Comparison of ENCODE assay signal across 13 cellular contexts in the genomic region with DNA sequence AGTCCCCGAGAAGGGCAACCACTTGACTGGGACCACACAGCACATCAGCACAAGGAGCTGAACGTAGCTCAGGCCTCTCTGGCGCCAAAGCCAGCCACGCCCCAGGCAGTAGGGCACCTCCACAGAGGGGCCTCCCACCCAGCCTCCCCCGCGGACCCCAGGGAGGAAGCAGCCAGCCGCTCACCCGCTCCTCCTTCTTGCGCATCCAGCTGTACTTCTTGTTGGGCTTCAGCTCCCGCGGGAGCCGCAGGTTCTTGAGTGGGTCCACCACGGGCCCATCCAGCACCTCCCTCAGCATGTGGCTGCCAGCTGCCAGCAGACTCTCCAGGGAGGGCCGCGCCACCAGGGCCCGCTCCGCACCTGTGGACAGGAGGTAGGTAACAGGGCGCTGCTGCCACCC.
A peak's percentile ranks its signal among the peaks of the same experiment; 100 is the strongest.
DNase-seq lines count a peak whose midpoint lies in the region; ATAC-seq lines count a peak whose summit lies in the region.
"Had no signal": no experiment of that assay in that cellular context is flagged by ENCODE, and none has a peak within 500 bp of the region (broad histone marks: within the 10 kb centered on the region; RNA-seq: fewer than 3 reads in every experiment).

No MANE protein-coding gene starts in this region.

- no CpG with 5 or more reads among the region's 18 CpGs for WGBS in trophoblast cell (ENCODE audit: extremely low coverage, insufficient coverage, insufficient read length)

- H2BK5ac ChIP-seq in trophoblast cell (ENCODE audit: low read depth, low read length, poor library complexity) = no peak overlapping the region

- no peak overlapping the region for H3K27ac Mint-ChIP-seq in stimulated activated memory B cell treated with anti-CD40 and anti-IgM and Interleukin-4, amounts not matched to agents 10 μg/mL and 1 μg/mL and 100 μg/mL, for 72 hours
- H3K27ac Mint-ChIP-seq: CD8-positive, alpha-beta memory T cell had no signal

- H3K4me3 ChIP-seq in BLaER1 = peak overlapping the region; percentile 20; the same call in 1 of the 2 replicates
- H3K4me3 ChIP-seq in H7 (ENCODE audit: insufficient read depth, low read depth, low read length) = no peak overlapping the region
- H3K4me3 ChIP-seq in trophoblast cell (ENCODE audit: low read depth, low read length) = no peak overlapping the region
- H3K4me3 ChIP-seq: HAP-1 had no signal

- peak overlapping the region; percentile 39 for H3K18ac ChIP-seq in trophoblast cell (ENCODE audit: low read length)

- DNase-seq in H7 = peak; percentile 55
- DNase-seq in epidermal melanocyte (ENCODE audit: insufficient read length, low spot score) = peak; percentile 10
- DNase-seq in trophoblast cell = no peak
- no peak for DNase-seq in T-helper 9 cell
- DNase-seq: BE2C; Caco-2; CD8-positive, alpha-beta memory T cell; DND-41; GDM1 had no signal

- no peak overlapping the region for H3K23ac ChIP-seq in trophoblast cell (ENCODE audit: low read length)

- no peak overlapping the region for H3K4me3 Mint-ChIP-seq in stimulated activated memory B cell treated with anti-CD40 and anti-IgM and Interleukin-4, amounts not matched to agents 10 μg/mL and 1 μg/mL and 100 μg/mL, for 72 hours
- H3K4me3 Mint-ChIP-seq: CD8-positive, alpha-beta memory T cell had no signal

- no peaks in the 10 kb centered on the region for H3K79me1 ChIP-seq in trophoblast cell (ENCODE audit: low read length)

- H3K4me2 ChIP-seq in BLaER1 (peak overlapping the region; percentile 86), trophoblast cell (ENCODE audit: low read length) (no peak overlapping the region)

- H2BK120ac ChIP-seq in trophoblast cell (ENCODE audit: insufficient read depth, low read length, poor library complexity) = no peak overlapping the region

- H4K12ac ChIP-seq in trophoblast cell (ENCODE audit: low read depth, low read length) = no peak overlapping the region

- H3K9me3 ChIP-seq in BLaER1 = no peaks in the 10 kb centered on the region
- H3K9me3 ChIP-seq in trophoblast cell (ENCODE audit: insufficient read depth, low read depth, low read length) = no peaks in the 10 kb centered on the region
- H3K9me3 ChIP-seq: BE2C, Caco-2, HAP-1 had no signal

- H2AFZ ChIP-seq in trophoblast cell (ENCODE audit: insufficient read depth, low read length, poor library complexity) = no peak overlapping the region

- H3K9me3 Mint-ChIP-seq in stimulated activated memory B cell treated with anti-CD40 and anti-IgM and Interleukin-4, amounts not matched to agents 10 μg/mL and 1 μg/mL and 100 μg/mL, for 72 hours = no peaks in the 10 kb centered on the region
- H3K9me3 Mint-ChIP-seq: CD8-positive, alpha-beta memory T cell had no signal

- no peak overlapping the region for H4K8ac ChIP-seq in trophoblast cell (ENCODE audit: low read depth, low read length)

- peaks cover 45% of the 10 kb centered on the region for H3K36me3 Mint-ChIP-seq in stimulated activated memory B cell treated with anti-CD40 and anti-IgM and Interleukin-4, amounts not matched to agents 10 μg/mL and 1 μg/mL and 100 μg/mL, for 72 hours

- H2AK5ac ChIP-seq in trophoblast cell (ENCODE audit: low read length) = no peak overlapping the region

- H3K36me3 ChIP-seq in BLaER1 (peaks cover 49% of the 10 kb centered on the region), H7 (replicated peaks; ENCODE audit: control insufficient read depth, insufficient read depth, low read length) (no peaks in the 10 kb centered on the region; the same call in none of the 2 replicates), trophoblast cell (ENCODE audit: control insufficient read depth in 1 of 2, insufficient read depth in 2 of 2, low read length in 2 of 2) (peaks cover 40 to 42% of the 10 kb centered on the region in 2 experiments)

- no peak overlapping the region for H4K91ac ChIP-seq in trophoblast cell (ENCODE audit: low read depth, low read length)

- H3K27ac ChIP-seq in BLaER1 (peak overlapping the region; percentile 58; the same call in 1 of the 2 replicates), trophoblast cell (ENCODE audit: low read depth, low read length) (no peak overlapping the region)

- peaks cover 55% of the 10 kb centered on the region for H3K4me1 ChIP-seq in BLaER1
- peaks cover 2 to 5% of the 10 kb centered on the region in 2 experiments for H3K4me1 ChIP-seq in trophoblast cell (ENCODE audit: control insufficient read depth in 1 of 2, insufficient read depth in 2 of 2, low read length in 2 of 2)
- H3K4me1 ChIP-seq: BE2C, Caco-2, HAP-1 had no signal

- H3K14ac ChIP-seq in trophoblast cell (ENCODE audit: low read length) = no peak overlapping the region

- H3K27me3 ChIP-seq in BLaER1 (no peaks in the 10 kb centered on the region), H7 (ENCODE audit: control insufficient read depth, insufficient read depth, low read length) (no peaks in the 10 kb centered on the region), trophoblast cell (ENCODE audit: insufficient read depth, low read length) (no peaks in the 10 kb centered on the region)
- H3K27me3 ChIP-seq: BE2C had no signal

- no peak for ATAC-seq in stimulated activated memory B cell treated with anti-CD40 and anti-IgM and Interleukin-4, amounts not matched to agents 10 μg/mL and 1 μg/mL and 100 μg/mL, for 72 hours
- no peak for ATAC-seq in HG03097 (IDR thresholded peaks at IDR 0.05; ENCODE audit: low FRiP score, unreplicated experiment)

- H3K9ac ChIP-seq in BLaER1 = no peak overlapping the region
- H3K9ac ChIP-seq in trophoblast cell (ENCODE audit: low read length) = no peak overlapping the region

- peaks cover 22% of the 10 kb centered on the region for H3K4me1 Mint-ChIP-seq in stimulated activated memory B cell treated with anti-CD40 and anti-IgM and Interleukin-4, amounts not matched to agents 10 μg/mL and 1 μg/mL and 100 μg/mL, for 72 hours

- H3K27me3 Mint-ChIP-seq in stimulated activated memory B cell treated with anti-CD40 and anti-IgM and Interleukin-4, amounts not matched to agents 10 μg/mL and 1 μg/mL and 100 μg/mL, for 72 hours = no peaks in the 10 kb centered on the region
- H3K27me3 Mint-ChIP-seq: CD8-positive, alpha-beta memory T cell had no signal

- H4K20me1 ChIP-seq in BLaER1 = peaks cover 66% of the 10 kb centered on the region

- H3K4ac ChIP-seq in trophoblast cell (ENCODE audit: low read depth, low read length) = no peak overlapping the region

- no peaks in the 10 kb centered on the region for H3K79me2 ChIP-seq in trophoblast cell (ENCODE audit: control insufficient read depth, insufficient read depth, low read length, poor library complexity)

- H2BK12ac ChIP-seq in trophoblast cell (ENCODE audit: low read length) = no peak overlapping the region

Comparison
In these comparisons a context has a peak if more than half of its experiments do, and no peak if none do; other contexts are left out.
1. DNase-seq: peak in H7 (single experiment) and epidermal melanocyte (single experiment); none in trophoblast cell (0 of 2) and T-helper 9 cell (single experiment).